8 cellular contexts compared by ENCODE assay signal in genomic region chr9:95049761-95050160, GRCh38.
DNase-seq lines count a peak whose midpoint lies in the region; ATAC-seq, FAIRE-seq and TF ChIP-seq lines count a peak whose summit lies in the region.

No MANE protein-coding gene starts in this region.

- TF ChIP-seq CTCF in right atrium auricular region (IDR thresholded peaks at IDR 0.05) (no peak), sigmoid colon (IDR thresholded peaks at IDR 0.05) (no peak)

- DNase-seq in GM19239 (ENCODE audit: insufficient read length, low spot score), result no peak
- no peak for DNase-seq in right atrium auricular region (ENCODE audit: low spot score)
- DNase-seq in sigmoid colon, result no peak
- no peak for DNase-seq in HCEC 1CT
- no peak for DNase-seq in activated CD4-positive, alpha-beta T cell treated with anti-CD3 and anti-CD28 coated beads, Interleukin-2, amount 50 U/mL, for 48 hours
- DNase-seq in NCI-H128 (lab: John Stamatoyannopoulos, UW; ENCODE audit: unreplicated experiment), result no peak

- H3K27ac ChIP-seq in right atrium auricular region, result peak overlapping the region; percentile 13 to 90
- peak overlapping the region; percentile 86 to 99 (median 88) for H3K27ac ChIP-seq in sigmoid colon

- H3K27me3 ChIP-seq in right atrium auricular region (no peaks in the 10 kb centered on the region), sigmoid colon (no peaks in the 10 kb centered on the region)

- TF ChIP-seq POLR2A in sigmoid colon (IDR thresholded peaks at IDR 0.05) (no peak), GM18505 (IDR thresholded peaks at IDR 0.05; ENCODE audit: borderline replicate concordance, extremely low read depth, insufficient read depth, insufficient read length) (no peak)

- H3K36me3 ChIP-seq in right atrium auricular region, result no peaks in the 10 kb centered on the region
- no peaks in the 10 kb centered on the region for H3K36me3 ChIP-seq in sigmoid colon

- H3K4me3 ChIP-seq in right atrium auricular region (peak overlapping the region in 1 of 2 donors; percentile 55), sigmoid colon (peak overlapping the region; percentile 6 to 60 (median 59))

- ATAC-seq in SK-N-SH treated with all-trans-retinoic acid at 6 μM for 48 hours, result peak; percentile 12; the same call in 2 of the 3 replicates
- no peak for ATAC-seq in GM18505 (IDR thresholded peaks at IDR 0.05; ENCODE audit: unreplicated experiment)

- WGBS in sigmoid colon, 2 donors, result 27 to 63% methylated on average over 6 of the region's 6 CpGs

- intact Hi-C loops in sigmoid colon (cut with DNase I), result loop anchor here (5.0 kb wide), 2 partner anchors 33 to 42 kb away; no protein-coding TSS in a partner anchor

- FAIRE-seq in GM19239 (lab: Jason Lieb, UNC), result peak; percentile 51

- H3K9me3 ChIP-seq in right atrium auricular region (no peaks in the 10 kb centered on the region), sigmoid colon (no peaks in the 10 kb centered on the region)

- TF ChIP-seq EP300 in sigmoid colon (IDR thresholded peaks at IDR 0.05), result no peak

- H3K4me1 ChIP-seq in right atrium auricular region, result peaks cover 0 to 64% of the 10 kb centered on the region in 2 donors
- H3K4me1 ChIP-seq in sigmoid colon, result peaks cover 0 to 91% (median 72%) of the 10 kb centered on the region in 4 donors

TF ChIP-seq in SK-N-SH treated with all-trans-retinoic acid at 6 μM for 48 hours, 23 proteins besides CTCF, POLR2A, EP300 and RAD21:
- TF ChIP-seq PATZ1 (CRISPR knock-in tag; IDR thresholded peaks at IDR 0.05; ENCODE audit: borderline replicate concordance), result no peak
- peak; percentile 73 for TF ChIP-seq ZNF8 (CRISPR knock-in tag; IDR thresholded peaks at IDR 0.05)
TF ChIP-seq in SK-N-SH treated with all-trans-retinoic acid at 6 μM for 48 hours: peak in this region for 1.
